Comparison of ENCODE assay signal across 29 cellular contexts in the genomic region with DNA sequence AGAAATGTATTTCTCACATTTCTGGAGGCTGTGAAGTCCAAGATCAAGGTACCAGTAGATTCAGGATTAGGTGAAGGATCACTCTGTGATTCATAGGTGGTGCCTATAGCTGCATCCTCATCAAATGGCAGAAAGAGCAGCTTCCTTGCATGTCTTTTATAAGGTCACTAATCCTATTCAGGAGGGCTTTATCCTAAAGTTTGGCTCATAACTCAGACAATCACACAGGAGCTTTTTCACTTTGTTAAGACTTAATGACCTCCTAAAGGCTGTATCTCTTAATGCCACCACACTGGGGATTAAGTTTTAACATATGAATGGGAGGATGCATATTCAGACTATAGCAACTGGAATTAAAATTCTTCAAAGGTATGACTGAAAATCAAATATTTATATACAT.
"Had no signal": no experiment of that assay in that cellular context is flagged by ENCODE, and none has a peak within 500 bp of the region (broad histone marks: within the 10 kb centered on the region; RNA-seq: fewer than 3 reads in every experiment).

No MANE protein-coding gene starts in this region.

- DNase-seq: activated effector memory CD4-positive, alpha-beta T cell treated with anti-CD3 and anti-CD28 coated beads, Interleukin-2, amount 50 U/mL, for 16 hours; activated effector memory CD4-positive, alpha-beta T cell treated with Interleukin-2 at 50 U/mL for 16 hours; activated gamma-delta T cell; activated gamma-delta T cell treated with Interleukin-2 at 50 U/mL for 16 hours; activated naive CD4-positive, alpha-beta T cell; activated naive CD4-positive, alpha-beta T cell treated with anti-CD3 and anti-CD28 coated beads for 36 hours; activated naive CD4-positive, alpha-beta T cell treated with anti-CD3 and anti-CD28 coated beads, Interleukin-2, amount 10 ng/mL, durations not matched to agents 7 days and 5 days; activated naive CD4-positive, alpha-beta T cell treated with anti-CD3 and anti-CD28 coated beads, Interleukin-2, amount 50 U/mL, for 16 hours; activated naive CD4-positive, alpha-beta T cell treated with Interleukin-2 at 50 U/mL for 16 hours; activated naive CD8-positive, alpha-beta T cell treated with anti-CD3 and anti-CD28 coated beads for 36 hours; activated naive CD8-positive, alpha-beta T cell treated with anti-CD3 and anti-CD28 coated beads, Interleukin-2, amount 10 ng/mL, durations not matched to agents 7 days and 5 days; activated naive CD8-positive, alpha-beta T cell treated with anti-CD3 and anti-CD28 coated beads, Interleukin-2, amount 50 U/mL, for 24 hours; activated T-cell treated with anti-CD3 and anti-CD28 coated beads, Interleukin-2, amount 50 U/mL, for 24 hours; activated T-cell treated with anti-CD3 and anti-CD28 coated beads, Interleukin-2, amount 50 U/mL, for 4 hours; activated T-cell treated with anti-CD3 and anti-CD28 coated beads, Interleukin-2, amount 50 U/mL, for 48 hours; activated T-cell treated with anti-CD3 and anti-CD28 coated beads, Interleukin-2, amount 50 U/mL, for 72 hours; adrenal gland; amniotic stem cell; amygdala; anterior cingulate cortex; aorta; body of pancreas; brain microvascular endothelial cell; caudate nucleus; central memory CD4-positive, alpha-beta T cell; cerebellar nuclear complex had no signal

- H3K27me3 ChIP-seq: adrenal gland, ascending aorta, body of pancreas, brain microvascular endothelial cell, breast epithelium, cardiac muscle cell had no signal

- H3K36me3 ChIP-seq: adrenal gland, ascending aorta, brain microvascular endothelial cell, breast epithelium, cardiac muscle cell had no signal

- H3K4me1 ChIP-seq: adrenal gland, ascending aorta, body of pancreas, breast epithelium had no signal

- H3K9me3 ChIP-seq: adrenal gland, ascending aorta, body of pancreas, breast epithelium had no signal

- H3K4me3 ChIP-seq: adrenal gland, ascending aorta, body of pancreas, breast epithelium, cardiac muscle cell had no signal
